Comparison of ENCODE assay signal across 8 cellular contexts in genomic region chr9:101566904-101567724, GRCh38. TPM values are rescaled to one million over a fixed set of nuclear protein-coding genes. Genes with fewer than 3 reads are reported as not detected.
DNase-seq lines count a peak whose midpoint lies in the region; ATAC-seq and TF ChIP-seq lines count a peak whose summit lies in the region.

No MANE protein-coding gene starts in this region.

- H3K4me3 Mint-ChIP-seq in endothelial cell (ENCODE audit: unreplicated experiment) = no peak overlapping the region

- POLR2A ChIA-PET in RWPE1 (lab: Yijun Ruan, JAX; ENCODE audit: low non-redundant PET) = no interaction called here

- H3K27me3 Mint-ChIP-seq in endothelial cell (ENCODE audit: unreplicated experiment) = no peaks in the 10 kb centered on the region

- no peaks in the 10 kb centered on the region for H3K4me1 ChIP-seq in tibial nerve

- H3K27ac ChIP-seq in RWPE1 (no peak overlapping the region), tibial nerve (no peak overlapping the region)

- H3K9me3 ChIP-seq in tibial nerve = no peaks in the 10 kb centered on the region

- H3K36me3 Mint-ChIP-seq in endothelial cell (ENCODE audit: low read depth, unreplicated experiment) = peaks cover 11% of the 10 kb centered on the region

- CTCF ChIA-PET in RWPE1 (lab: Yijun Ruan, JAX) = interaction anchor here (0.5 to 1.4 kb wide), 9 partner anchors 22 to 1595 kb away, joined by 3 to 8 read pairs (median 4); no protein-coding TSS in a partner anchor

- no peak overlapping the region for H3K4me3 ChIP-seq in tibial nerve

- peak; percentile 80 for ATAC-seq in HG02870 (IDR thresholded peaks at IDR 0.05; ENCODE audit: unreplicated experiment)

- peaks cover 0 to 76% (median 13%) of the 10 kb centered on the region in 3 donors for H3K36me3 ChIP-seq in tibial nerve

- WGBS in tibial nerve, 2 donors = 85 to 87% methylated on average over 5 of the region's 5 CpGs

- no peak for TF ChIP-seq EP300 in tibial nerve (IDR thresholded peaks at IDR 0.05)

- TF ChIP-seq POLR2A in tibial nerve (IDR thresholded peaks at IDR 0.05) = no peak

- DNase-seq in stimulated activated CD4-positive, alpha-beta T cell treated with anti-CD3 and anti-CD28 coated beads, Interleukin-15, amount 100 ng/mL, for 24 hours = peak; percentile 49
- DNase-seq in stimulated activated CD4-positive, alpha-beta T cell treated with anti-CD3 and anti-CD28 coated beads, Interleukin-12 subunit alpha, Interleukin-12 subunit beta, amount 100 ng/mL, for 4 hours = no peak
- DNase-seq in RWPE1 (ENCODE audit: low spot score) (peak; percentile 44), endothelial cell (ENCODE audit: low spot score) (peak; percentile 24), tibial nerve (ENCODE audit: low spot score in 2 of 2) (no peak), NCI-H1417 treated with DMSO at 0.1 percent for 48 hours (lab: John Stamatoyannopoulos, UW) (no peak)
- peak; percentile 25 for DNase-seq in stimulated activated CD4-positive, alpha-beta T cell treated with anti-CD3 and anti-CD28 coated beads, Interleukin-1b, Interleukin-23, amount 100 ng/mL, for 48 hours

- no peaks in the 10 kb centered on the region for H3K27me3 ChIP-seq in tibial nerve

- no peak overlapping the region for H3K27ac Mint-ChIP-seq in endothelial cell (ENCODE audit: unreplicated experiment)

- TF ChIP-seq CTCF in RWPE1 (conservative IDR thresholded peaks at IDR 0.05; ENCODE audit: low read depth) = peak; percentile 73
- TF ChIP-seq CTCF in endothelial cell (IDR thresholded peaks at IDR 0.05; ENCODE audit: unreplicated experiment) = peak; percentile 29
- TF ChIP-seq CTCF in tibial nerve (IDR thresholded peaks at IDR 0.05) = no peak

- H3K9me3 Mint-ChIP-seq in endothelial cell (ENCODE audit: unreplicated experiment) = no peaks in the 10 kb centered on the region

- peaks cover 5% of the 10 kb centered on the region for H3K4me1 Mint-ChIP-seq in endothelial cell (ENCODE audit: unreplicated experiment)

RNA-seq across cellular contexts. Expression of gene PPP3R2, which starts 27.7 kb away (rescaled TPM):
- total RNA-seq in endothelial cell (ENCODE audit: unreplicated experiment) (2.2 TPM), tibial nerve (not detected)

RNA-seq across cellular contexts. Expression of gene RNF20, which starts 33.5 kb away (rescaled TPM):
- total RNA-seq in endothelial cell (ENCODE audit: unreplicated experiment) = 46.1 TPM
- 10 to 100 TPM; 17.8 to 28.5 (median 23.8) TPM for total RNA-seq in tibial nerve

Comparison
In these comparisons a context has a peak if more than half of its experiments do, and no peak if none do; other contexts are left out.
1. DNase-seq: peak in stimulated activated CD4-positive, alpha-beta T cell treated with anti-CD3 and anti-CD28 coated beads, Interleukin-15, amount 100 ng/mL, for 24 hours (single experiment), RWPE1 (single experiment), endothelial cell (single experiment) and stimulated activated CD4-positive, alpha-beta T cell treated with anti-CD3 and anti-CD28 coated beads, Interleukin-1b, Interleukin-23, amount 100 ng/mL, for 48 hours (single experiment); none in stimulated activated CD4-positive, alpha-beta T cell treated with anti-CD3 and anti-CD28 coated beads, Interleukin-12 subunit alpha, Interleukin-12 subunit beta, amount 100 ng/mL, for 4 hours (single experiment), tibial nerve (0 of 2) and NCI-H1417 treated with DMSO at 0.1 percent for 48 hours (single experiment).
2. CTCF ChIP-seq: peak in RWPE1 (single experiment) and endothelial cell (single experiment); none in tibial nerve (0 of 5).